Comparison of ENCODE assay signal across 8 cellular contexts in the genomic region with DNA sequence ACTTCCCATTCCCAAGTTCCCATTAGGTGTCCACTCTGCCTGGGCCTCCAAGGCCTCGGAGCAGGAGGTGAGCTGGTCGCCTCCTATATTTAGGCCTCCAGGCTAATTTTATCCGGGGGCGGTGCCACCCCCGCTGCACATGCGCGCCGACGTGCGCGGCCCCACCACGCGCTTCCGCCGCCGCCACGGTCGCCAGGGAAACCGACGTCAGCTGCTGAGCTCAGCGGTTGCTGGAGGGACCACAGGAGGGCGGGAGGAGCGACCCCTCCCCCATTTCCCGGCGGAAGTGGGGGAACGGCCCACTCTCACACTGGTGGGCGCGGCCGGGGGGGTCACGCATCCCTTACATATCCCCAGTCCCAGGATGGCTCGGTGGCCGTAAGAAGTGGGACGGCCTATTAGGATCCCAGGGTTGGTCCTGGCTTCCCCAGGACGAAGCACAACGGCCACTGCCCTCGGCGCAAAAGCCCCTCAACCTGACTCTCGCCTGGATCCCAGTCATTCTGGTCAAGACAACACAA. TPM values are rescaled to one million over a fixed set of nuclear protein-coding genes. Genes with fewer than 3 reads are reported as not detected.
DNase-seq lines count a peak whose midpoint lies in the region; ATAC-seq and TF ChIP-seq lines count a peak whose summit lies in the region.

No MANE protein-coding gene starts in this region.

- peaks cover 49% of the 10 kb centered on the region for H3K4me1 Mint-ChIP-seq in CD8-positive, alpha-beta T cell (ENCODE audit: low read depth)

- CTCF ChIA-PET in CD8-positive, alpha-beta T cell (lab: Charles Lee) = interaction anchor here (1.0 to 5.3 kb wide), 5 partner anchors 8 to 73 kb away, joined by 3 to 26 read pairs (median 3); no protein-coding TSS in a partner anchor

- H3K27me3 ChIP-seq in CD8-positive, alpha-beta T cell (ENCODE audit: insufficient read depth, low read length) = no peaks in the 10 kb centered on the region
- no peaks in the 10 kb centered on the region for H3K27me3 ChIP-seq in aorta (ENCODE audit: control insufficient read depth in 1 of 2, insufficient read depth in 2 of 2, low read length in 1 of 2)

- POLR2A ChIA-PET in CD8-positive, alpha-beta T cell (lab: Charles Lee) = interaction anchor here (0.6 to 7.5 kb wide), 7 partner anchors 11 to 72 kb away, joined by 3 to 68 read pairs (median 4); partner anchors contain the start of gene ALOXE3

- peaks cover 38% of the 10 kb centered on the region for H3K36me3 ChIP-seq in CD8-positive, alpha-beta T cell (ENCODE audit: insufficient read depth, low read length)
- H3K36me3 ChIP-seq in KOPT-K1 (ENCODE audit: insufficient read depth, low read length) (peaks cover 38% of the 10 kb centered on the region), aorta (ENCODE audit: control insufficient read depth in 1 of 2, insufficient read depth in 2 of 2, low read length in 1 of 2) (peaks cover 1 to 32% of the 10 kb centered on the region in 2 donors)

- peaks cover 56% of the 10 kb centered on the region for H3K4me1 ChIP-seq in CD8-positive, alpha-beta T cell (ENCODE audit: insufficient read depth, low read length)
- H3K4me1 ChIP-seq in aorta (ENCODE audit: control insufficient read depth in 1 of 2, insufficient read depth in 2 of 2, low read length in 2 of 2) = no peaks in the 10 kb centered on the region

- H3K27ac ChIP-seq in CD8-positive, alpha-beta T cell (ENCODE audit: low read depth, low read length) = peak overlapping the region; percentile 100
- H3K27ac ChIP-seq in KOPT-K1 (ENCODE audit: low read depth, low read length, poor library complexity, severe bottlenecking) (peak overlapping the region; percentile 71), aorta (ENCODE audit: low read depth in 1 of 2, low read length in 2 of 2) (peak overlapping the region; percentile 90 to 100)

- H3K27ac Mint-ChIP-seq in CD8-positive, alpha-beta T cell = no peak overlapping the region

- peaks cover 72% of the 10 kb centered on the region for H3K36me3 Mint-ChIP-seq in CD8-positive, alpha-beta T cell

- peak; percentile 44 for ATAC-seq in CD8-positive, alpha-beta T cell
- ATAC-seq in aorta (ENCODE audit: low FRiP score) = peak; percentile 66

- H3K4me3 Mint-ChIP-seq in CD8-positive, alpha-beta T cell = no peak overlapping the region

- no peaks in the 10 kb centered on the region for H3K9me3 ChIP-seq in CD8-positive, alpha-beta T cell (ENCODE audit: low read length)
- no peaks in the 10 kb centered on the region for H3K9me3 ChIP-seq in KOPT-K1 (ENCODE audit: insufficient read depth, low read length, poor library complexity, severe bottlenecking)
- H3K9me3 ChIP-seq in aorta (ENCODE audit: control insufficient read depth, low read length) = no peaks in the 10 kb centered on the region

- peak; percentile 85 to 96 (median 89) for DNase-seq in CD8-positive, alpha-beta T cell
- DNase-seq in GM20000 (ENCODE audit: low spot score) (peak; percentile 91), T1000 (lab: John Stamatoyannopoulos, UW) (peak; percentile 82), astrocyte of the spinal cord (ENCODE audit: low read depth, low spot score) (peak; percentile 96), hypothalamus (lab: John Stamatoyannopoulos, UW) (peak in 50 of 51 donors; percentile 35 to 96 (median 84)), retina (peak; percentile 94), aorta (peak; percentile 96 to 98)

- 0 to 1% methylated on average over 37 to 38 of the region's 38 CpGs for WGBS in aorta, 2 donors

- TF ChIP-seq CTCF in CD8-positive, alpha-beta T cell (IDR thresholded peaks at IDR 0.05) = no peak
- TF ChIP-seq CTCF in GM20000 (IDR thresholded peaks at IDR 0.05; ENCODE audit: extremely low read depth, missing control alignments) = no peak
- TF ChIP-seq CTCF in astrocyte of the spinal cord (IDR thresholded peaks at IDR 0.05; ENCODE audit: low read depth, low read length) = no peak

- H3K4me3 ChIP-seq in CD8-positive, alpha-beta T cell (ENCODE audit: low read depth, low read length) = peak overlapping the region; percentile 63
- H3K4me3 ChIP-seq in astrocyte of the spinal cord (ENCODE audit: low read depth, low read length) = peak overlapping the region; percentile 93
- peak overlapping the region; percentile 74 to 93 for H3K4me3 ChIP-seq in aorta (ENCODE audit: low read length in 2 of 2)

- H3K27me3 Mint-ChIP-seq in CD8-positive, alpha-beta T cell (ENCODE audit: low read depth) = no peaks in the 10 kb centered on the region

- intact Hi-C loops in CD8-positive, alpha-beta T cell (cut with DNase I, micrococcal nuclease) = loop anchor here (1.0 kb wide), 2 partner anchors 12 to 31 kb away; no protein-coding TSS in a partner anchor
- intact Hi-C loops in aorta (cut with DNase I) = loop anchor here in 1 of 2 donors (5.0 to 10.0 kb wide), 2 partner anchors 466 to 579 kb away; partner anchors contain the start of genes TP53 and WRAP53

- H3K9me3 Mint-ChIP-seq in CD8-positive, alpha-beta T cell = no peaks in the 10 kb centered on the region

- in situ Hi-C loops in astrocyte of the spinal cord (cut with HindIII; ENCODE audit: low sequenced_read_pairs) = no loop called here

RNA-seq across cellular contexts. Expression of gene PER1, which starts 1.0 kb away (rescaled TPM):
- total RNA-seq in CD8-positive, alpha-beta T cell = 1,000 to 10,000 TPM; 1,922 to 1,926 TPM
- total RNA-seq in aorta = 100 to 1,000 TPM; 100 to 297 TPM
- 100 to 1,000 TPM in 1 of 2 donors, 10 to 100 TPM in 1; 34.3 to 246 TPM for polyA plus RNA-seq in aorta

RNA-seq across cellular contexts. Expression of gene VAMP2, which starts 11.6 kb away (rescaled TPM):
- 100 to 1,000 TPM; 302 to 303 TPM for total RNA-seq in CD8-positive, alpha-beta T cell
- total RNA-seq in aorta = 10 to 100 TPM; 73.4 to 80.8 TPM
- 100 to 1,000 TPM in 1 of 2 donors, 10 to 100 TPM in 1; 59.7 to 105 TPM for polyA plus RNA-seq in aorta

RNA-seq across cellular contexts. Expression of gene TMEM107, which starts 25.0 kb away (rescaled TPM):
- 10 to 100 TPM; 19.1 to 22.7 TPM for total RNA-seq in CD8-positive, alpha-beta T cell
- total RNA-seq in aorta = 10 to 100 TPM in 1 of 2 donors, 1 to 10 TPM in 1; 8.9 to 12.3 TPM
- 10 to 100 TPM in 1 of 2 donors, 1 to 10 TPM in 1; 9.9 to 20.9 TPM for polyA plus RNA-seq in aorta

RNA-seq across cellular contexts. Expression of gene HES7, which starts 27.3 kb away (rescaled TPM):
- under 1 TPM; 0.30 to 0.92 TPM for total RNA-seq in CD8-positive, alpha-beta T cell
- total RNA-seq in aorta = under 1 TPM; 0.19 to 0.30 TPM
- polyA plus RNA-seq in aorta = 1 to 10 TPM in 1 of 2 donors, not detected in 1; 1.6 TPM

RNA-seq across cellular contexts. Expression of gene ALOXE3, which starts 32.9 kb away (rescaled TPM):
- total RNA-seq in CD8-positive, alpha-beta T cell = under 1 TPM; 0.11 to 0.33 TPM
- total RNA-seq in aorta = not detected
- not detected for polyA plus RNA-seq in aorta

Comparison
In these comparisons a context has a peak if more than half of its experiments do, and no peak if none do; other contexts are left out.
1. Peak in every context shown above with its lines: DNase-seq, ATAC-seq, H3K4me3 ChIP-seq and H3K27ac ChIP-seq.
2. RNA of gene PER1, which starts 1.0 kb away (total RNA-seq): 1,922 to 1,926 TPM in CD8-positive, alpha-beta T cell; 100 to 297 TPM in aorta; every median in the first group is over 4 times any median in the second.